Comparison of ENCODE assay signal across 1 cellular context in genomic region chr22:24176040-24176439, GRCh38.
TF ChIP-seq lines count a peak whose summit lies in the region.

No MANE protein-coding gene starts in this region.

TF ChIP-seq in IMR-90, 13 proteins besides CTCF, POLR2A, EP300 and RAD21:
- TF ChIP-seq USF2 (IDR thresholded peaks at IDR 0.05; ENCODE audit: low read depth, low read length) = no peak
- no peak for TF ChIP-seq BHLHE40 (IDR thresholded peaks at IDR 0.05; ENCODE audit: low read depth, low read length)
- no peak for TF ChIP-seq FOS (IDR thresholded peaks at IDR 0.05; ENCODE audit: low read depth, low read length)
- no peak for TF ChIP-seq MAFK (IDR thresholded peaks at IDR 0.05; ENCODE audit: low read depth, low read length)
- no peak for TF ChIP-seq MXI1 (IDR thresholded peaks at IDR 0.05; ENCODE audit: borderline replicate concordance, low read depth, low read length)
- TF ChIP-seq NFE2L2 (IDR thresholded peaks at IDR 0.05; ENCODE audit: low read depth, low read length) = no peak
- no peak for TF ChIP-seq RFX5 (IDR thresholded peaks at IDR 0.05; ENCODE audit: low read depth, low read length)
- TF ChIP-seq CEBPB (IDR thresholded peaks at IDR 0.05; ENCODE audit: low read depth, low read length) = no peak
- TF ChIP-seq ELK1 (IDR thresholded peaks at IDR 0.05; ENCODE audit: borderline replicate concordance, low read depth, low read length) = no peak
- TF ChIP-seq CHD1 (IDR thresholded peaks at IDR 0.05; ENCODE audit: low read depth, low read length) = no peak
- TF ChIP-seq SMC3 (IDR thresholded peaks at IDR 0.05; ENCODE audit: low read depth, low read length) = no peak
- TF ChIP-seq RCOR1 (IDR thresholded peaks at IDR 0.05; ENCODE audit: insufficient replicate concordance, low read length) = no peak
- no peak for TF ChIP-seq MAZ (IDR thresholded peaks at IDR 0.05; ENCODE audit: borderline replicate concordance, low read depth, low read length)
